In the genomic region with DNA sequence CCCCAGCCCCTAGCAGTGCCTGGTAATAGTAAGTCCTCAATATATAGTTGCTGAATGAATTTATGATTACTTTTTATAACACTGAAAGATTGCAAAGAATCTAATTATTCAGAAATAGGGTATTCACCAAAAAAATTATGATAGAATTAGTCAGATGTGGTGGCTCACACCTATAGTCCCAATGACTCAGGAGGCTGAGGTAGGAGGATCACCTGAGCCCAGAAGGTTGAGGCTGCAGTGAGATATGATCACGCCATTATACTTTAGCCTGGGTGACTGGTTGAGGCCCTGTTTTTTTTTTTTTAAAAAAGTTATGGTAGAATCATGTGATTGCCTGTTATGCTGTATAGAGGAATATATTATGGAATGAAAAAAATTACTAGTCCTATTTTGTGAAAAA, we compare ENCODE assay signal across 7 cellular contexts. TPM values are rescaled to one million over a fixed set of nuclear protein-coding genes. Genes with fewer than 3 reads are reported as not detected.
DNase-seq lines count a peak whose midpoint lies in the region; ATAC-seq and TF ChIP-seq lines count a peak whose summit lies in the region.
"Not testable (repeated sequence)": the region's sequence is repeated elsewhere in the genome, so short reads cannot be mapped to it uniquely, and the experiment has no call there.

No MANE protein-coding gene starts in this region.

- H3K27ac ChIP-seq in PC-9 (peak overlapping the region; percentile 33; the same call in 1 of the 2 replicates), smooth muscle cell (ENCODE audit: low read depth) (peak overlapping the region; percentile 75)

- H3K36me3 Mint-ChIP-seq in activated T-cell treated with anti-CD3 and anti-CD28 coated beads, Interleukin-2, amount 50 U/mL, for 72 hours (ENCODE audit: insufficient read depth in 2 of 2); activated naive CD8-positive, alpha-beta T cell treated with anti-CD3 and anti-CD28 coated beads, Interleukin-2, amount 50 U/mL, for 24 hours (ENCODE audit: low read depth): not testable (repeated sequence)

- 84% methylated on average over 1 of the region's 1 CpG for WGBS in smooth muscle cell (ENCODE audit: low lambda C conversion rate)

- TF ChIP-seq CTCF in PC-9 (conservative IDR thresholded peaks at IDR 0.05); smooth muscle cell (IDR thresholded peaks at IDR 0.05; ENCODE audit: borderline replicate concordance, insufficient read depth, poor library complexity, severe bottlenecking): not testable (repeated sequence)

- POLR2A ChIA-PET in PC-9 (lab: Charles Lee; ENCODE audit: unreplicated experiment), result not testable (repeated sequence)

- CTCF ChIA-PET in PC-9 (lab: Charles Lee), result interaction anchor here (1.5 kb wide), 1 partner anchor 66 kb away, joined by 5 read pairs; no protein-coding TSS in a partner anchor

- H3F3A ChIP-seq in PC-9 (ENCODE audit: insufficient read depth, low read depth), result peaks cover 21% of the 10 kb centered on the region
- H3F3A ChIP-seq in smooth muscle cell (ENCODE audit: low read depth), result not testable (repeated sequence)

- H3K9me3 ChIP-seq in PC-9 (ENCODE audit: insufficient read depth, low read depth); smooth muscle cell (replicated peaks; ENCODE audit: low read depth): not testable (repeated sequence)

- H3K79me2 ChIP-seq in PC-9 (ENCODE audit: low read depth); smooth muscle cell (ENCODE audit: low read depth): not testable (repeated sequence)

- DNase-seq in PC-9; activated T-cell treated with anti-CD3 and anti-CD28 coated beads, Interleukin-2, amount 50 U/mL, for 72 hours; activated naive CD8-positive, alpha-beta T cell treated with anti-CD3 and anti-CD28 coated beads, Interleukin-2, amount 50 U/mL, for 24 hours; smooth muscle cell (lab: John Stamatoyannopoulos, UW; ENCODE audit: unreplicated experiment): not testable (repeated sequence)

- H3K4me3 ChIP-seq in PC-9, smooth muscle cell: not testable (repeated sequence)

- BruUV-seq in PC-9 (replicated peaks; lab: Mats Ljungman, UMichigan), result not testable (repeated sequence)

- H3K4me1 Mint-ChIP-seq in activated T-cell treated with anti-CD3 and anti-CD28 coated beads, Interleukin-2, amount 50 U/mL, for 72 hours (ENCODE audit: low read depth), result peaks cover 40% of the 10 kb centered on the region
- peaks cover 36% of the 10 kb centered on the region for H3K4me1 Mint-ChIP-seq in activated naive CD8-positive, alpha-beta T cell treated with anti-CD3 and anti-CD28 coated beads, Interleukin-2, amount 50 U/mL, for 24 hours

- H3K9me2 ChIP-seq in PC-9 (ENCODE audit: insufficient read depth), result not testable (repeated sequence)

- H3K27me3 Mint-ChIP-seq in activated T-cell treated with anti-CD3 and anti-CD28 coated beads, Interleukin-2, amount 50 U/mL, for 72 hours (ENCODE audit: low read depth); activated naive CD8-positive, alpha-beta T cell treated with anti-CD3 and anti-CD28 coated beads, Interleukin-2, amount 50 U/mL, for 24 hours: not testable (repeated sequence)

- H3K27me3 ChIP-seq in PC-9 (ENCODE audit: insufficient read depth, low read depth); smooth muscle cell (ENCODE audit: low read depth): not testable (repeated sequence)

- H3K36me3 ChIP-seq in PC-9 (ENCODE audit: low read depth); smooth muscle cell (ENCODE audit: low read depth): not testable (repeated sequence)

- peak overlapping the region; percentile 88 for H3K27ac Mint-ChIP-seq in activated T-cell treated with anti-CD3 and anti-CD28 coated beads, Interleukin-2, amount 50 U/mL, for 72 hours
- peak overlapping the region; percentile 89 for H3K27ac Mint-ChIP-seq in activated naive CD8-positive, alpha-beta T cell treated with anti-CD3 and anti-CD28 coated beads, Interleukin-2, amount 50 U/mL, for 24 hours

- peaks cover 48% of the 10 kb centered on the region for H3K4me1 ChIP-seq in PC-9 (replicated peaks; ENCODE audit: insufficient read depth)
- H3K4me1 ChIP-seq in smooth muscle cell (ENCODE audit: low read depth), result not testable (repeated sequence)

- not testable (repeated sequence) for H3K9me3 Mint-ChIP-seq in activated T-cell treated with anti-CD3 and anti-CD28 coated beads, Interleukin-2, amount 50 U/mL, for 72 hours; activated naive CD8-positive, alpha-beta T cell treated with anti-CD3 and anti-CD28 coated beads, Interleukin-2, amount 50 U/mL, for 24 hours

- not testable (repeated sequence) for H2AFZ ChIP-seq in PC-9; smooth muscle cell (ENCODE audit: low read depth)

- not testable (repeated sequence) for H4K20me1 ChIP-seq in PC-9 (ENCODE audit: insufficient read depth); smooth muscle cell (ENCODE audit: low read depth)

- H3K4me3 Mint-ChIP-seq in activated T-cell treated with anti-CD3 and anti-CD28 coated beads, Interleukin-2, amount 50 U/mL, for 72 hours, result peak overlapping the region; percentile 35 to 53
- not testable (repeated sequence) for H3K4me3 Mint-ChIP-seq in activated naive CD8-positive, alpha-beta T cell treated with anti-CD3 and anti-CD28 coated beads, Interleukin-2, amount 50 U/mL, for 24 hours

- not testable (repeated sequence) for H3K4me2 ChIP-seq in PC-9
- H3K4me2 ChIP-seq in smooth muscle cell, result peak overlapping the region; percentile 54

- ATAC-seq in GM18909 (IDR thresholded peaks at IDR 0.05; ENCODE audit: poor library complexity, unreplicated experiment) (peak; percentile 14), GM21576 (IDR thresholded peaks at IDR 0.05; ENCODE audit: unreplicated experiment) (peak; percentile 8), HG03378 (IDR thresholded peaks at IDR 0.05; ENCODE audit: unreplicated experiment) (peak; percentile 18)
- peak; percentile 58 to 70 for ATAC-seq in activated T-cell treated with anti-CD3 and anti-CD28 coated beads, Interleukin-2, amount 50 U/mL, for 72 hours (replicated peaks in 1 of 2)
- peak; percentile 54 for ATAC-seq in activated naive CD8-positive, alpha-beta T cell treated with anti-CD3 and anti-CD28 coated beads, Interleukin-2, amount 50 U/mL, for 24 hours

- intact Hi-C loops in PC-9 (cut with micrococcal nuclease; ENCODE audit: unreplicated experiment), result loop anchor here (5.0 kb wide), 1 partner anchor 200 kb away; no protein-coding TSS in a partner anchor

- not testable (repeated sequence) for H3K9ac ChIP-seq in smooth muscle cell (ENCODE audit: low read depth)

RNA-seq across cellular contexts. Expression of a gene that starts 21.5 kb away (rescaled TPM):
- total RNA-seq in PC-9 (2021) (191 and 196 TPM in 2 replicates), smooth muscle cell (13.5 and 22.8 TPM in 2 replicates)
- total RNA-seq in activated T-cell treated with anti-CD3 and anti-CD28 coated beads, Interleukin-2, amount 50 U/mL, for 72 hours, result 100 to 1,000 TPM; 131 to 144 TPM
- 13.4 and 27.3 TPM in 2 replicates for polyA plus RNA-seq in smooth muscle cell

Comparison
In these comparisons a context has a peak if more than half of its experiments do, and no peak if none do; other contexts are left out.
1. ATAC-seq: peak in every context shown above with its lines; median percentile 64 in activated T-cell treated with anti-CD3 and anti-CD28 coated beads, Interleukin-2, amount 50 U/mL, for 72 hours; 54 in activated naive CD8-positive, alpha-beta T cell treated with anti-CD3 and anti-CD28 coated beads, Interleukin-2, amount 50 U/mL, for 24 hours; 18 in HG03378; 14 in GM18909; 8 in GM21576.